In genomic region chr2:72613931-72614330, GRCh38 we compare ENCODE assay signal across 19 cellular contexts.
DNase-seq lines count a peak whose midpoint lies in the region; ATAC-seq and TF ChIP-seq lines count a peak whose summit lies in the region.
"Had no signal": no experiment of that assay in that cellular context is flagged by ENCODE, and none has a peak within 500 bp of the region (broad histone marks: within the 10 kb centered on the region; RNA-seq: fewer than 3 reads in every experiment).

No MANE protein-coding gene starts in this region.

- peaks cover 0 to 3% of the 10 kb centered on the region in 2 donors for H3K27me3 Mint-ChIP-seq in stimulated activated naive B cell treated with anti-CD40 and anti-IgM and Interleukin-4, amounts not matched to agents 10 μg/mL and 1 μg/mL and 100 μg/mL, for 72 hours
- H3K27me3 Mint-ChIP-seq: CD8-positive, alpha-beta memory T cell had no signal

- no peak overlapping the region for H2AK5ac ChIP-seq in trophoblast cell (ENCODE audit: low read length)

- H3K36me3 ChIP-seq in trophoblast cell (ENCODE audit: control insufficient read depth in 1 of 2, insufficient read depth in 2 of 2, low read length in 2 of 2): no peaks in the 10 kb centered on the region

- no peak overlapping the region for H3K23ac ChIP-seq in trophoblast cell (ENCODE audit: low read length)

- intact Hi-C loops in dorsolateral prefrontal cortex (cut with DNase I): loop anchor here in 1 of 2 donors (10.0 kb wide), 1 partner anchor 131 kb away; no protein-coding TSS in a partner anchor

- no peaks in the 10 kb centered on the region for H3K9me3 ChIP-seq in trophoblast cell (ENCODE audit: insufficient read depth, low read depth, low read length)

- H3K4me1 Mint-ChIP-seq in stimulated activated naive B cell treated with anti-CD40 and anti-IgM and Interleukin-4, amounts not matched to agents 10 μg/mL and 1 μg/mL and 100 μg/mL, for 72 hours: peaks cover 5 to 8% of the 10 kb centered on the region in 2 donors

- H4K8ac ChIP-seq in trophoblast cell (ENCODE audit: low read depth, low read length): no peak overlapping the region

- no peak overlapping the region for H3K14ac ChIP-seq in trophoblast cell (ENCODE audit: low read length)

- H3K27me3 ChIP-seq in dorsolateral prefrontal cortex: no peaks in the 10 kb centered on the region
- no peaks in the 10 kb centered on the region for H3K27me3 ChIP-seq in trophoblast cell (ENCODE audit: insufficient read depth, low read length)

- no peak overlapping the region for H4K91ac ChIP-seq in trophoblast cell (ENCODE audit: low read depth, low read length)

- H3K4me3 ChIP-seq in dorsolateral prefrontal cortex: peak overlapping the region in 3 of 59 donors; percentile 1 to 34 (median 4)
- no peak overlapping the region for H3K4me3 ChIP-seq in trophoblast cell (ENCODE audit: low read depth, low read length)
- H3K4me3 ChIP-seq: A549 had no signal

- TF ChIP-seq CTCF in dorsolateral prefrontal cortex (IDR thresholded peaks at IDR 0.05 in 54 of 56, conservative IDR thresholded peaks at IDR 0.05 in 2 of 56; ENCODE audit: low read depth in 1 of 56, partially characterized antibody in 56 of 56): peak in 1 of 56 donors; percentile 12

- H2BK120ac ChIP-seq in trophoblast cell (ENCODE audit: insufficient read depth, low read length, poor library complexity): no peak overlapping the region

- no peaks in the 10 kb centered on the region for H3K79me2 ChIP-seq in trophoblast cell (ENCODE audit: control insufficient read depth, insufficient read depth, low read length, poor library complexity)

- no peak overlapping the region for H2AFZ ChIP-seq in trophoblast cell (ENCODE audit: insufficient read depth, low read length, poor library complexity)

- no peak overlapping the region for H2BK5ac ChIP-seq in trophoblast cell (ENCODE audit: low read depth, low read length, poor library complexity)

- H4K12ac ChIP-seq in trophoblast cell (ENCODE audit: low read depth, low read length): no peak overlapping the region

- H3K79me1 ChIP-seq in trophoblast cell (ENCODE audit: low read length): no peaks in the 10 kb centered on the region

- WGBS in trophoblast cell (ENCODE audit: extremely low coverage, insufficient coverage, insufficient read length): no CpG with 5 or more reads among the region's 3 CpGs

- H3K9ac ChIP-seq in trophoblast cell (ENCODE audit: low read length): no peak overlapping the region

- H3K27ac ChIP-seq in dorsolateral prefrontal cortex (peak overlapping the region in 46 of 59 donors; percentile 2 to 84 (median 51)), trophoblast cell (ENCODE audit: low read depth, low read length) (no peak overlapping the region)
- H3K27ac ChIP-seq: A549, RWPE1 had no signal

- DNase-seq in LHCN-M2 (ENCODE audit: low read depth) (peak; percentile 62), dorsolateral prefrontal cortex (no peak), inferior parietal cortex (ENCODE audit: extremely low spot score) (peak; percentile 25), putamen (ENCODE audit: low spot score) (peak; percentile 7), trophoblast cell (no peak), DMS153 treated with DMSO at 0.1 percent for 48 hours (lab: John Stamatoyannopoulos, UW; ENCODE audit: unreplicated experiment) (no peak)
- DNase-seq in stimulated activated naive B cell treated with anti-CD40 and anti-IgM and Interleukin-4, amounts not matched to agents 10 μg/mL and 1 μg/mL and 100 μg/mL, for 72 hours: no peak
- DNase-seq: C1 segment of cervical spinal cord; CD8-positive, alpha-beta memory T cell; DMS79; GOT3; NCI-H1092 treated with DMSO at 0.1 percent for 48 hours; NCI-H146; NCI-H510A; NCI-H748 treated with DMSO at 0.1 percent for 48 hours; SIG-M5 had no signal

- no peak overlapping the region for H3K27ac Mint-ChIP-seq in stimulated activated naive B cell treated with anti-CD40 and anti-IgM and Interleukin-4, amounts not matched to agents 10 μg/mL and 1 μg/mL and 100 μg/mL, for 72 hours

- ATAC-seq in stimulated activated naive B cell treated with anti-CD40 and anti-IgM and Interleukin-4, amounts not matched to agents 10 μg/mL and 1 μg/mL and 100 μg/mL, for 72 hours (replicated peaks): no peak
- no peak for ATAC-seq in GM18498 (IDR thresholded peaks at IDR 0.05; ENCODE audit: unreplicated experiment)
- ATAC-seq: A549 had no signal

- H3K4me2 ChIP-seq in trophoblast cell (ENCODE audit: low read length): no peak overlapping the region
- H3K4me2 ChIP-seq: A549 had no signal

- no peak overlapping the region for H2BK12ac ChIP-seq in trophoblast cell (ENCODE audit: low read length)

- peaks cover 3 to 16% of the 10 kb centered on the region in 2 donors for H3K36me3 Mint-ChIP-seq in stimulated activated naive B cell treated with anti-CD40 and anti-IgM and Interleukin-4, amounts not matched to agents 10 μg/mL and 1 μg/mL and 100 μg/mL, for 72 hours

- no peaks in the 10 kb centered on the region for H3K4me1 ChIP-seq in trophoblast cell (ENCODE audit: control insufficient read depth in 1 of 2, insufficient read depth in 2 of 2, low read length in 2 of 2)
- H3K4me1 ChIP-seq: A549 had no signal

- no peak overlapping the region for H3K4me3 Mint-ChIP-seq in stimulated activated naive B cell treated with anti-CD40 and anti-IgM and Interleukin-4, amounts not matched to agents 10 μg/mL and 1 μg/mL and 100 μg/mL, for 72 hours
- H3K4me3 Mint-ChIP-seq: CD8-positive, alpha-beta memory T cell had no signal

- no peak overlapping the region for H3K18ac ChIP-seq in trophoblast cell (ENCODE audit: low read length)

- no peak overlapping the region for H3K4ac ChIP-seq in trophoblast cell (ENCODE audit: low read depth, low read length)

- H3K9me3 Mint-ChIP-seq in stimulated activated naive B cell treated with anti-CD40 and anti-IgM and Interleukin-4, amounts not matched to agents 10 μg/mL and 1 μg/mL and 100 μg/mL, for 72 hours: peaks cover 6 to 12% of the 10 kb centered on the region in 2 donors

Comparison
In these comparisons a context has a peak if more than half of its experiments do, and no peak if none do; other contexts are left out.
1. DNase-seq: peak in LHCN-M2 (single experiment), inferior parietal cortex (single experiment) and putamen (single experiment); none in dorsolateral prefrontal cortex (0 of 10), stimulated activated naive B cell treated with anti-CD40 and anti-IgM and Interleukin-4, amounts not matched to agents 10 μg/mL and 1 μg/mL and 100 μg/mL, for 72 hours (single experiment), trophoblast cell (0 of 2) and DMS153 treated with DMSO at 0.1 percent for 48 hours (single experiment).